11 cellular contexts compared by ENCODE assay signal in the genomic region with DNA sequence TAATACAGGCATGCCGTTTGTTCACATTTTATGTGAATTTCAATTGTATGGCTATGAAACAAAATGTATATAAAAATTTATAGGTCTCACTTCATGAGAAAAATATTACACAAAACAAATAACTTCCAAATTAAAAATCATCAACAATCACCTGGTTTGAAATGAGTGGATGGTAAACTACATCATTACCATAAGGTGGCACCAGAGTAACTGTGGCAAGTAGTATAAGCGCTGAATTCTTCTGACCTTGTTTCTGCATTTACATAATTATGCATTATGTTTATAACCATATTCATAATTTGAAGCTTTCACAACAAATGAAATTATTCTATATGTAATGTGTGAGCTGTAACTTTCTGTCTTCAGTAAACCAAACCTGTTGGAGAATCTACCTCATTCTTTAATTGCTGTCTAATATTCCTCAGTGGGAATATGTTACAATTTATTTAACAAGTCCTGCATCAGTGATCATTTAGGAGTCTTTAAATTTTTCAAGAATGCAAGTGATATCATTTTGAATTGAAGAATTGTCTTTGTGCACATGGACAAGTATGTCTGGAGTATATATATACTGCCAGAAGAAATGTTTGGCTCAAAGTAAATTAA. TPM values are rescaled to one million over a fixed set of nuclear protein-coding genes. Genes with fewer than 3 reads are reported as not detected.
DNase-seq lines count a peak whose midpoint lies in the region; ATAC-seq, FAIRE-seq and TF ChIP-seq lines count a peak whose summit lies in the region.
"Had no signal": no experiment of that assay in that cellular context is flagged by ENCODE, and none has a peak within 500 bp of the region (broad histone marks: within the 10 kb centered on the region; RNA-seq: fewer than 3 reads in every experiment).

No MANE protein-coding gene starts in this region.

- no peak for TF ChIP-seq POLR2A in HepG2 (IDR thresholded peaks at IDR 0.05; ENCODE audit: insufficient read depth in 1 of 2, low read depth in 2 of 2, low read length in 2 of 2)

- H3K4me3 ChIP-seq in DND-41 (ENCODE audit: low read depth in 1 of 2, low read length in 2 of 2) (no peak overlapping the region), OCI-LY7 (ENCODE audit: low read depth, low read length, poor library complexity, severe bottlenecking) (no peak overlapping the region), HepG2 (replicated peaks in 1 of 3; ENCODE audit: insufficient read depth in 1 of 3, low read depth in 2 of 3, low read length in 3 of 3) (no peak overlapping the region)
- no peak overlapping the region for H3K4me3 ChIP-seq in CD4-positive, alpha-beta memory T cell (ENCODE audit: low read length in 2 of 2)
- H3K4me3 ChIP-seq: colonic mucosa had no signal

- H3K9ac ChIP-seq in DND-41 (ENCODE audit: low read depth, low read length), result no peak overlapping the region
- no peak overlapping the region for H3K9ac ChIP-seq in HepG2 (ENCODE audit: insufficient read depth, low read depth, low read length)

- no TSS peak for BruUV-seq in OCI-LY7 (replicated peaks; lab: Mats Ljungman, UMichigan)
- no TSS peak for BruUV-seq in HepG2 (replicated peaks; lab: Mats Ljungman, UMichigan)

- POLR2A ChIA-PET in OCI-LY7 (lab: Charles Lee), result interaction anchor here (0.5 to 0.7 kb wide), 2 partner anchors 235 to 687 kb away, joined by 4 to 6 read pairs; no protein-coding TSS in a partner anchor
- POLR2A ChIA-PET in HepG2 (lab: Yijun Ruan, JAX), result no interaction called here
- POLR2A ChIA-PET in CD4-positive, alpha-beta memory T cell (lab: Charles Lee; ENCODE audit: partially characterized antibody), result no interaction called here

- H3K9me3 ChIP-seq in DND-41 (ENCODE audit: insufficient read depth, low read length, severe bottlenecking) (no peaks in the 10 kb centered on the region), OCI-LY7 (ENCODE audit: low read length) (no peaks in the 10 kb centered on the region), HepG2 (ENCODE audit: low read length) (no peaks in the 10 kb centered on the region)
- H3K9me3 ChIP-seq in CD4-positive, alpha-beta memory T cell (ENCODE audit: control insufficient read depth in 1 of 2, low read length in 2 of 2), result no peaks in the 10 kb centered on the region
- H3K9me3 ChIP-seq: colonic mucosa had no signal

- H3K36me3 ChIP-seq in DND-41 (ENCODE audit: insufficient read depth, low read length) (no peaks in the 10 kb centered on the region), OCI-LY7 (ENCODE audit: insufficient read depth, low read length) (no peaks in the 10 kb centered on the region), HepG2 (replicated peaks in 1 of 2; ENCODE audit: control insufficient read depth in 1 of 2, insufficient read depth in 2 of 2, low read length in 2 of 2) (no peaks in the 10 kb centered on the region)
- no peaks in the 10 kb centered on the region for H3K36me3 ChIP-seq in CD4-positive, alpha-beta memory T cell (ENCODE audit: insufficient read depth, low read length)
- H3K36me3 ChIP-seq: colonic mucosa had no signal

- ATAC-seq in DND-41 (ENCODE audit: insufficient read depth, low read depth), result no peak
- peak; percentile 70 for ATAC-seq in GM21619 (IDR thresholded peaks at IDR 0.05; ENCODE audit: unreplicated experiment)
- no peak for ATAC-seq in HepG2
- no peak for ATAC-seq in GM19328 (IDR thresholded peaks at IDR 0.05; ENCODE audit: unreplicated experiment)
- ATAC-seq: activated T-cell treated with anti-CD3 and anti-CD28 coated beads, Interleukin-2, amount 50 U/mL, for 72 hours had no signal

- H4K20me1 ChIP-seq in DND-41 (ENCODE audit: insufficient read depth, low read length) (no peaks in the 10 kb centered on the region), OCI-LY7 (ENCODE audit: insufficient read depth, low read length) (no peaks in the 10 kb centered on the region), HepG2 (ENCODE audit: insufficient read depth, low read length) (no peaks in the 10 kb centered on the region)

- peaks cover 0 to 4% of the 10 kb centered on the region in 2 donors for H3K27me3 Mint-ChIP-seq in CD4-positive, alpha-beta memory T cell

- H3K27ac ChIP-seq in DND-41 (ENCODE audit: low read length), result no peak overlapping the region
- H3K27ac ChIP-seq in OCI-LY7 (ENCODE audit: low read depth, low read length, poor library complexity, severe bottlenecking), result no peak overlapping the region
- H3K27ac ChIP-seq in HepG2 (ENCODE audit: extremely low read length, insufficient read depth, low read length), result no peak overlapping the region
- H3K27ac ChIP-seq in CD4-positive, alpha-beta memory T cell (ENCODE audit: low read depth, low read length), result no peak overlapping the region
- H3K27ac ChIP-seq: colonic mucosa had no signal

- no peak for FAIRE-seq in HepG2 (lab: Jason Lieb, UNC)

- no peak overlapping the region for H2AFZ ChIP-seq in DND-41 (ENCODE audit: low read depth, low read length)
- no peak overlapping the region for H2AFZ ChIP-seq in OCI-LY7 (ENCODE audit: low read length)
- no peak overlapping the region for H2AFZ ChIP-seq in HepG2 (ENCODE audit: low read length)

- in situ Hi-C loops in HepG2 (cut with HindIII; ENCODE audit: extremely low pct_ligation_motif_present, low pct_unique_long_range_greater_than_20kb), result no loop called here

- H3K27ac Mint-ChIP-seq in CD4-positive, alpha-beta memory T cell, result no peak overlapping the region
- H3K27ac Mint-ChIP-seq: activated T-cell treated with anti-CD3 and anti-CD28 coated beads, Interleukin-2, amount 50 U/mL, for 72 hours had no signal

- H3K27me3 ChIP-seq in DND-41 (ENCODE audit: insufficient read depth, low read length, poor library complexity), result no peaks in the 10 kb centered on the region
- no peaks in the 10 kb centered on the region for H3K27me3 ChIP-seq in HepG2 (ENCODE audit: control insufficient read depth in 1 of 2, insufficient read depth in 2 of 2, low read length in 2 of 2)
- no peaks in the 10 kb centered on the region for H3K27me3 ChIP-seq in CD4-positive, alpha-beta memory T cell (ENCODE audit: insufficient read depth, low read length)
- H3K27me3 ChIP-seq: colonic mucosa had no signal

- no peaks in the 10 kb centered on the region for H3K9me2 ChIP-seq in OCI-LY7 (ENCODE audit: insufficient read depth, low read length)

- TF ChIP-seq EP300 in HepG2 (IDR thresholded peaks at IDR 0.05; ENCODE audit: low read depth in 2 of 2, low read length in 2 of 2) (no peak), HepG2 (CRISPR knock-in tag; IDR thresholded peaks at IDR 0.05; ENCODE audit: borderline replicate concordance) (no peak)

- no peaks in the 10 kb centered on the region for H3K9me3 Mint-ChIP-seq in CD4-positive, alpha-beta memory T cell
- H3K9me3 Mint-ChIP-seq: activated T-cell treated with anti-CD3 and anti-CD28 coated beads, Interleukin-2, amount 50 U/mL, for 72 hours had no signal

- intact Hi-C loops in OCI-LY7 (cut with micrococcal nuclease; ENCODE audit: unreplicated experiment) (no loop called here), HepG2 (cut with micrococcal nuclease; ENCODE audit: unreplicated experiment) (no loop called here)
- intact Hi-C loops in CD4-positive, alpha-beta memory T cell (cut with micrococcal nuclease), result no loop called here

- H3K79me2 ChIP-seq in DND-41 (ENCODE audit: insufficient read depth, low read length) (no peaks in the 10 kb centered on the region), OCI-LY7 (ENCODE audit: insufficient read depth, low read depth, low read length) (no peaks in the 10 kb centered on the region), HepG2 (ENCODE audit: insufficient read depth, low read length) (no peaks in the 10 kb centered on the region)

- CTCF ChIA-PET in OCI-LY7 (lab: Charles Lee; ENCODE audit: unreplicated experiment), result no interaction called here
- CTCF ChIA-PET in HepG2 (lab: Yijun Ruan, JAX; ENCODE audit: low intra/inter-chr PET ratio, low total read pairs), result interaction anchor here (1.0 kb wide), 1 partner anchor 343 kb away, joined by 3 read pairs; no protein-coding TSS in a partner anchor
- CTCF ChIA-PET in CD4-positive, alpha-beta memory T cell (lab: Charles Lee; ENCODE audit: partially characterized antibody), result no interaction called here

- H3K4me2 ChIP-seq in DND-41 (ENCODE audit: insufficient read depth, low read length) (no peak overlapping the region), OCI-LY7 (ENCODE audit: low read length) (no peak overlapping the region), HepG2 (ENCODE audit: low read depth, low read length) (no peak overlapping the region)

- H3K4me1 Mint-ChIP-seq in CD4-positive, alpha-beta memory T cell, result no peaks in the 10 kb centered on the region

- 24% methylated on average over 2 of the region's 2 CpGs for WGBS in HepG2 (ENCODE audit: low lambda C conversion rate)

- no peaks in the 10 kb centered on the region for H3K36me3 Mint-ChIP-seq in CD4-positive, alpha-beta memory T cell

- H3K4me1 ChIP-seq in DND-41 (ENCODE audit: insufficient read depth, low read length) (no peaks in the 10 kb centered on the region), OCI-LY7 (ENCODE audit: insufficient read depth, low read length, poor library complexity, severe bottlenecking) (no peaks in the 10 kb centered on the region), HepG2 (ENCODE audit: insufficient read depth, low read length) (no peaks in the 10 kb centered on the region)
- H3K4me1 ChIP-seq in CD4-positive, alpha-beta memory T cell (ENCODE audit: insufficient read depth, low read length), result no peaks in the 10 kb centered on the region
- H3K4me1 ChIP-seq: colonic mucosa had no signal

- no peak for TF ChIP-seq RAD21 in HepG2 (CRISPR knock-in tag; IDR thresholded peaks at IDR 0.05)

- TF ChIP-seq CTCF in DND-41 (IDR thresholded peaks at IDR 0.05; ENCODE audit: borderline replicate concordance, extremely low read depth, low read length, poor library complexity, severe bottlenecking) (peak; percentile 51), OCI-LY7 (conservative IDR thresholded peaks at IDR 0.05; ENCODE audit: low read length) (peak; percentile 63), HepG2 (CRISPR knock-in tag; IDR thresholded peaks at IDR 0.05) (peak; percentile 17; the same call in 1 of the 2 replicates)

- no peak overlapping the region for H3K4me3 Mint-ChIP-seq in CD4-positive, alpha-beta memory T cell
- H3K4me3 Mint-ChIP-seq: activated T-cell treated with anti-CD3 and anti-CD28 coated beads, Interleukin-2, amount 50 U/mL, for 72 hours had no signal

- no peak for DNase-seq in DND-41
- no peak for DNase-seq in OCI-LY7 (ENCODE audit: low spot score)
- no peak for DNase-seq in HepG2 (ENCODE audit: low spot score)
- DNase-seq in NCI-H1436 treated with DMSO at 0.1 percent for 48 hours (lab: John Stamatoyannopoulos, UW), result no peak
- no peak for DNase-seq in stimulated activated CD4-positive, alpha-beta T cell treated with anti-CD3 and anti-CD28 coated beads, Interleukin-2, amount 100 ng/mL, for 24 hours
- no peak for DNase-seq in CD4-positive, alpha-beta memory T cell
- DNase-seq: activated T-cell treated with anti-CD3 and anti-CD28 coated beads, Interleukin-2, amount 50 U/mL, for 72 hours; colonic mucosa had no signal

RNA-seq across cellular contexts. Expression of a gene that starts 55.2 kb away (rescaled TPM):
- total RNA-seq in OCI-LY7 (2014; rRNA removed; shearing (Covaris generic)), result not detected in 2 replicates
- total RNA-seq in OCI-LY7 (2022), result 0.13 TPM in 1 of 2 replicates, not detected in the other
- total RNA-seq in HepG2 (2016; rRNA removed; fragmentation: Illumina TruSeq; extraction: Trizol), result not detected in 2 replicates
- not detected in 2 replicates for total RNA-seq in HepG2 (2016; cell fraction: cytosol; rRNA removed; fragmentation: Illumina TruSeq; extraction: Trizol; ENCODE audit: low read depth)
- total RNA-seq in HepG2 (2016; cell fraction: insoluble cytoplasmic fraction; rRNA removed; fragmentation: Illumina TruSeq; extraction: Trizol), result not detected in 2 replicates
- not detected in 2 replicates for total RNA-seq in HepG2 (2016; cell fraction: membrane; rRNA removed; fragmentation: Illumina TruSeq; extraction: Trizol)
- not detected in 2 replicates for total RNA-seq in HepG2 (2016; cell fraction: nucleus; rRNA removed; fragmentation: Illumina TruSeq; extraction: Trizol)
- polyA plus RNA-seq in HepG2 (2011; rRNA removed), result 0.07 TPM in 1 of 2 replicates, not detected in the other
- not detected in 2 replicates for polyA plus RNA-seq in HepG2 (2011; cell fraction: cytosol; rRNA removed)
- not detected in 2 replicates for polyA plus RNA-seq in HepG2 (2011; cell fraction: nucleus; rRNA removed)
- polyA plus RNA-seq in HepG2 (2012), result not detected in 2 replicates
- polyA plus RNA-seq in HepG2 (2016; cell fraction: cytosol; fragmentation: Illumina TruSeq; extraction: Trizol; ENCODE audit: low read depth), result not detected in 2 replicates
- not detected in 2 replicates for polyA plus RNA-seq in HepG2 (2016; cell fraction: insoluble cytoplasmic fraction; fragmentation: Illumina TruSeq; extraction: Trizol; ENCODE audit: low read depth)
- not detected in 2 replicates for polyA plus RNA-seq in HepG2 (2016; cell fraction: membrane; fragmentation: Illumina TruSeq; extraction: Trizol; ENCODE audit: low read depth)
- polyA plus RNA-seq in HepG2 (2016; cell fraction: nucleus; fragmentation: Illumina TruSeq; extraction: Trizol; ENCODE audit: insufficient read depth, low read depth), result not detected in 2 replicates
- not detected in 2 replicates for polyA minus RNA-seq in HepG2 (2011; rRNA and poly(A)+ RNA removed; ENCODE audit: low replicate concordance)
- not detected in 2 replicates for polyA minus RNA-seq in HepG2 (2011; cell fraction: cytosol; rRNA and poly(A)+ RNA removed)
- not detected in 2 replicates for polyA minus RNA-seq in HepG2 (2011; cell fraction: nucleus; rRNA and poly(A)+ RNA removed)
- total RNA-seq in CD4-positive, alpha-beta memory T cell, result under 1 TPM; 0.52 to 0.55 TPM
- polyA plus RNA-seq in CD4-positive, alpha-beta memory T cell, result 1 to 10 TPM in 1 of 2 donors, under 1 TPM in 1; 0.66 to 1.6 TPM
- total RNA-seq: activated T-cell treated with anti-CD3 and anti-CD28 coated beads, Interleukin-2, amount 50 U/mL, for 72 hours; M059J had no signal
